16 cellular contexts compared by ENCODE assay signal in genomic region chr10:35700490-35700887, GRCh38. TPM values are rescaled to one million over a fixed set of nuclear protein-coding genes. Genes with fewer than 3 reads are reported as not detected.
DNase-seq lines count a peak whose midpoint lies in the region; ATAC-seq and TF ChIP-seq lines count a peak whose summit lies in the region.
"Had no signal": no experiment of that assay in that cellular context is flagged by ENCODE, and none has a peak within 500 bp of the region (broad histone marks: within the 10 kb centered on the region; RNA-seq: fewer than 3 reads in every experiment).

No MANE protein-coding gene starts in this region.

- ATAC-seq in WTC11 = peak; percentile 93
- ATAC-seq in GM19467 (IDR thresholded peaks at IDR 0.05; ENCODE audit: unreplicated experiment) = no peak
- ATAC-seq: HepG2, PC-3 had no signal

- H2BK12ac ChIP-seq in H9 (ENCODE audit: insufficient read length, low read depth, low read length) = no peak overlapping the region

- no peak overlapping the region for H3T11ph ChIP-seq in H9 (ENCODE audit: low read length)

- H3K4ac ChIP-seq in H9 (ENCODE audit: low read depth, low read length) = no peak overlapping the region

- H3K4me2 ChIP-seq in H9 (ENCODE audit: insufficient read depth, insufficient read length, low read length) = no peak overlapping the region
- H3K4me2 ChIP-seq: KMS-11 had no signal

- POLR2A ChIA-PET in WTC11 (lab: Charles Lee) = no interaction called here

- no peak overlapping the region for H4K91ac ChIP-seq in H9 (ENCODE audit: insufficient read length, low read depth, low read length)

- no peak overlapping the region for H2BK120ac ChIP-seq in H9 (ENCODE audit: low read depth, low read length, poor library complexity, severe bottlenecking)

- CTCF ChIA-PET in WTC11 (lab: Charles Lee) = no interaction called here

- peak; percentile 81 for DNase-seq in H9
- peak; percentile 78 for DNase-seq in NCI-H146 (lab: John Stamatoyannopoulos, UW)
- peak; percentile 59 for DNase-seq in WTC11 (ENCODE audit: low spot score)
- DNase-seq in substantia nigra (lab: John Stamatoyannopoulos, UW) = no peak
- DNase-seq in iPS-NIHi7 (ENCODE audit: extremely low spot score) = no peak
- DNase-seq: Calu3; CD4-positive, CD25-positive, alpha-beta regulatory T cell; DMS53; NCI-H1092; NCI-H187 treated with DMSO at 0.1 percent for 48 hours; NCI-H524; PC-3 had no signal

- no peaks in the 10 kb centered on the region for H4K20me1 ChIP-seq in H9 (ENCODE audit: control insufficient read depth, insufficient read depth, insufficient read length)

- H3K79me2 ChIP-seq in H9 (ENCODE audit: insufficient read depth, low read length) = no peaks in the 10 kb centered on the region

- no peak overlapping the region for H3K27ac ChIP-seq in H9 (ENCODE audit: insufficient read length, low read depth, low read length)
- no peak overlapping the region for H3K27ac ChIP-seq in substantia nigra (ENCODE audit: low read depth, low read length, poor library complexity, severe bottlenecking)
- H3K27ac ChIP-seq: KMS-11 had no signal

- H3K23ac ChIP-seq in H9 (ENCODE audit: insufficient read length, low read depth, low read length) = no peak overlapping the region

- H2BK15ac ChIP-seq in H9 (ENCODE audit: low read depth, low read length) = no peak overlapping the region

- no peak overlapping the region for H2BK20ac ChIP-seq in H9 (ENCODE audit: low read depth, low read length, poor library complexity, severe bottlenecking)

- H3K27ac Mint-ChIP-seq in H9 = no peak overlapping the region
- no peak overlapping the region for H3K27ac Mint-ChIP-seq in WTC11
- H3K27ac Mint-ChIP-seq: CD4-positive, CD25-positive, alpha-beta regulatory T cell had no signal

- H3K4me1 ChIP-seq in H9 (ENCODE audit: insufficient read depth, low read length) = peaks cover 16% of the 10 kb centered on the region; the same call in 1 of the 2 replicates
- peaks cover 27% of the 10 kb centered on the region for H3K4me1 ChIP-seq in iPS-15b (ENCODE audit: control insufficient read depth, insufficient read depth, low read length)

- WGBS in H9 (ENCODE audit: extremely low coverage, insufficient read length, low lambda C conversion rate) = no CpG with 5 or more reads among the region's 12 CpGs

- peaks cover 33 to 36% of the 10 kb centered on the region in 2 experiments for H3K4me1 Mint-ChIP-seq in H9
- H3K4me1 Mint-ChIP-seq in WTC11 = peaks cover 50% of the 10 kb centered on the region
- H3K4me1 Mint-ChIP-seq: CD4-positive, CD25-positive, alpha-beta regulatory T cell had no signal

- H4K5ac ChIP-seq in H9 (ENCODE audit: insufficient read length, low read depth, low read length) = no peak overlapping the region

- H4K8ac ChIP-seq in H9 (replicated peaks; ENCODE audit: insufficient read length, low read depth, low read length) = no peak overlapping the region

- H3K4me3 ChIP-seq in iPS-15b (ENCODE audit: low read depth, low read length) = peak overlapping the region; percentile 24

- no peaks in the 10 kb centered on the region for H3K79me1 ChIP-seq in H9 (ENCODE audit: insufficient read depth, low read depth, low read length, poor library complexity, severe bottlenecking)

- no peak overlapping the region for H2AFZ ChIP-seq in H9 (ENCODE audit: low read length)

- H3K36me3 Mint-ChIP-seq in H9 (ENCODE audit: insufficient read depth in 1 of 3, low read depth in 3 of 3) = no peaks in the 10 kb centered on the region; a peak in 1 of 7 replicates
- no peaks in the 10 kb centered on the region for H3K36me3 Mint-ChIP-seq in WTC11
- H3K36me3 Mint-ChIP-seq: CD4-positive, CD25-positive, alpha-beta regulatory T cell had no signal

- H3K27me3 ChIP-seq in H9 (ENCODE audit: insufficient read depth, low read length) (no peaks in the 10 kb centered on the region), iPS-15b (ENCODE audit: control insufficient read depth, insufficient read depth, low read length) (peaks cover 11% of the 10 kb centered on the region)

- H2BK5ac ChIP-seq in H9 (ENCODE audit: insufficient read length, low read length) = no peak overlapping the region

- TF ChIP-seq CTCF in H9 (conservative IDR thresholded peaks at IDR 0.05) (no peak), WTC11 (IDR thresholded peaks at IDR 0.05) (no peak)

- no peaks in the 10 kb centered on the region for H3K9me3 ChIP-seq in H9 (ENCODE audit: control insufficient read depth, low read depth, low read length)
- H3K9me3 ChIP-seq in iPS-15b (ENCODE audit: control insufficient read depth, insufficient read depth, low read length) = no peaks in the 10 kb centered on the region

- no peaks in the 10 kb centered on the region for H3K23me2 ChIP-seq in H9 (ENCODE audit: insufficient read length, low read depth, low read length, poor library complexity, severe bottlenecking)

- H3K4me3 Mint-ChIP-seq in H9 = peak overlapping the region in 1 of 2 experiments; percentile 23; a peak in 2 of 5 replicates
- H3K4me3 Mint-ChIP-seq in WTC11 = 0 out of 2 replicates have a peak overlapping the region, but pooled peaks have one; percentile 3
- H3K4me3 Mint-ChIP-seq: CD4-positive, CD25-positive, alpha-beta regulatory T cell had no signal

- no peaks in the 10 kb centered on the region; a peak in 1 of 5 replicates for H3K9me3 Mint-ChIP-seq in H9
- no peaks in the 10 kb centered on the region for H3K9me3 Mint-ChIP-seq in WTC11

- H3K56ac ChIP-seq in H9 (ENCODE audit: insufficient read length, low read depth, low read length) = no peak overlapping the region

- no peak overlapping the region for H3K9ac ChIP-seq in H9 (ENCODE audit: extremely low read depth, insufficient read length, low read length)
- no peak overlapping the region for H3K9ac ChIP-seq in iPS-15b (ENCODE audit: low read depth, low read length)
- H3K9ac ChIP-seq: KMS-11 had no signal

- no peak overlapping the region for H2AK5ac ChIP-seq in H9 (ENCODE audit: insufficient read length, low read length)

- no peaks in the 10 kb centered on the region for H3K36me3 ChIP-seq in iPS-15b (ENCODE audit: control insufficient read depth, insufficient read depth, low read length)

- H3K14ac ChIP-seq in H9 (ENCODE audit: insufficient read depth, low read length) = no peak overlapping the region

- H3K27me3 Mint-ChIP-seq in H9 (ENCODE audit: low read depth) (peaks cover 5% of the 10 kb centered on the region; the same call in 1 of the 2 replicates), WTC11 (ENCODE audit: low read depth) (peaks cover 40% of the 10 kb centered on the region)
- H3K27me3 Mint-ChIP-seq: CD4-positive, CD25-positive, alpha-beta regulatory T cell had no signal

- no peak overlapping the region for H3K18ac ChIP-seq in H9 (ENCODE audit: insufficient read length, low read depth, low read length)

TF ChIP-seq in WTC11, 78 proteins besides CTCF, POLR2A, EP300 and RAD21:
- TF ChIP-seq ESRRA (CRISPR knock-in tag; IDR thresholded peaks at IDR 0.05; ENCODE audit: borderline replicate concordance) (peak; percentile 93), ATF6 (CRISPR knock-in tag; IDR thresholded peaks at IDR 0.05) (no peak)

RNA-seq across cellular contexts. Expression of gene FZD8, which starts 58.4 kb away (rescaled TPM):
- total RNA-seq in H9 (2021) = 13.8 and 15.1 TPM in 2 replicates
- total RNA-seq in WTC11 (2021) = 9.9 to 13.7 TPM (median 10.1 TPM) in 3 replicates

Comparison
In these comparisons a context has a peak if more than half of its experiments do, and no peak if none do; other contexts are left out.
1. DNase-seq: peak in H9 (single experiment), NCI-H146 (single experiment) and WTC11 (single experiment); none in substantia nigra (0 of 49) and iPS-NIHi7 (single experiment).